ENCODE assay signal across 8 cellular contexts in the genomic region with DNA sequence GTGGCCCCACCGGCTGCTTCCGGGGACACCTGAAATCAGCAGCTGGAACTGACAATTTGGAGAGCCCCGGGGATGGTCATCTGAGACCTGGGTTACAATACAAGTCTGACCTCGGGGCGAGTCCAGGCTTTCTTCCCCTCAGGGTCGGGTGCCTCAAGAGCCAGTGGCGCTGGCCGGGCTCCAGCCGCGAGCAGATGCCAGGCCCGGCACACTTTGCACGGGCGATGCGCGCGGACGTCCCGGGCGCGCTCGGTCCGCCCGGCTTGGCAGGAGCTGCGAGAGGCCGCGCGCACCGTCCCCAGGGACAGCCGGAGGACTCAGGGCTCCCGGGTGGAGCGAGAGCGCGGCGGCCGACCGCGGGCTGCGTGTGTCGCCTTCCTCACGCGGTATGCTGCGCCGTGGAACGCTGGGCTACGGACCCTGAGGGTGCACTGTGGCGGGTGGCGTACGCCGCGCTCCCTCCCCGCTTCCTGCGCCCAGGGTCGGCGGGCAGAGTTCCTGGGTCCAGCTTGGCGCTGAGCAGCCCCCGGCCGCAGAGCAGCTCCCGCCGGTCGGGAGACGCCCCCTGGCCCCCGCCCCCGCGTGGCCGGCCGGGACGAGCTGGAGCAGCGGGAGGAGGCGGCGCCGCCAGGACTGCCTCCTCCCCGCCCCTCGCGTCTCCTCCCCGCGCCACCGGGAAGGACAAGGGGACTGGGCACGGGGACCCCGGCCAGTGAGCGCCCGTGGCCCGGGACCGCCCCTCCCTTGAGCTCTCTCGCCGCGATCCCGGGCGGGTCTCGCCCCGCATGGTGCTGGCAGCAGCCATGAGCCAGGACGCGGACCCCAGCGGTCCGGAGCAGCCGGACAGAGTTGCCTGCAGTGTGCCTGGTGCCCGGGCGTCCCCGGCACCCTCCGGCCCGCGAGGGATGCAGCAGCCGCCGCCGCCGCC. TPM values are rescaled to one million over a fixed set of nuclear protein-coding genes. Genes with fewer than 3 reads are reported as not detected.
DNase-seq lines count a peak whose midpoint lies in the region; ATAC-seq and TF ChIP-seq lines count a peak whose summit lies in the region.

A gene (plus strand): TSS at position 667 of the 928 bp plus-strand sequence. CDS start 119 bp downstream, at position 786.

- H3K4me1 ChIP-seq in muscle layer of colon (ENCODE audit: insufficient read depth, low read length) (peaks cover 17% of the 10 kb centered on the region), uterus (peaks cover 0 to 10% of the 10 kb centered on the region in 2 donors)

- intact Hi-C loops in CD4-positive, alpha-beta T cell (cut with DNase I, micrococcal nuclease) = no loop called here
- intact Hi-C loops in uterus (cut with DNase I; ENCODE audit: low total_unique reads) = no loop called here

- no peaks in the 10 kb centered on the region for H3K9me3 ChIP-seq in CD4-positive, alpha-beta T cell (ENCODE audit: control insufficient read depth, low read length)
- H3K9me3 ChIP-seq in WERI-Rb-1 (ENCODE audit: severe bottlenecking) (no peaks in the 10 kb centered on the region), muscle layer of colon (ENCODE audit: low read length) (no peaks in the 10 kb centered on the region), uterus (no peaks in the 10 kb centered on the region)

- no peaks in the 10 kb centered on the region for H3K9me3 Mint-ChIP-seq in CD4-positive, alpha-beta T cell
- H3K9me3 Mint-ChIP-seq in endothelial cell (ENCODE audit: unreplicated experiment) = no peaks in the 10 kb centered on the region

- no peak for TF ChIP-seq POLR2A in uterus (IDR thresholded peaks at IDR 0.05)

- H3K36me3 ChIP-seq in H7 (replicated peaks; ENCODE audit: control insufficient read depth, insufficient read depth, low read length) (no peaks in the 10 kb centered on the region), WERI-Rb-1 (no peaks in the 10 kb centered on the region), muscle layer of colon (ENCODE audit: insufficient read depth, low read length) (no peaks in the 10 kb centered on the region), uterus (no peaks in the 10 kb centered on the region)

- H3K27me3 ChIP-seq in CD4-positive, alpha-beta T cell (ENCODE audit: control insufficient read depth, insufficient read depth, low read length) = peaks cover 68% of the 10 kb centered on the region
- H3K27me3 ChIP-seq in H7 (ENCODE audit: control insufficient read depth, insufficient read depth, low read length) (peaks cover 53% of the 10 kb centered on the region), WERI-Rb-1 (ENCODE audit: insufficient read depth, low read depth, severe bottlenecking) (no peaks in the 10 kb centered on the region), muscle layer of colon (ENCODE audit: control insufficient read depth in 1 of 2, insufficient read depth in 2 of 2, low read length in 2 of 2) (peaks cover 6 to 34% of the 10 kb centered on the region in 2 donors), uterus (peaks cover 3 to 34% of the 10 kb centered on the region in 2 donors)

- H3K36me3 Mint-ChIP-seq in CD4-positive, alpha-beta T cell (ENCODE audit: low read depth) = no peaks in the 10 kb centered on the region
- peaks cover 2% of the 10 kb centered on the region for H3K36me3 Mint-ChIP-seq in endothelial cell (ENCODE audit: low read depth, unreplicated experiment)

- H3K4me3 ChIP-seq in H7 (ENCODE audit: insufficient read depth, low read depth, low read length) (peak within 1 kb of the TSS; percentile 65), WERI-Rb-1 (ENCODE audit: low read depth, low read length) (peak within 1 kb of the TSS; percentile 83), muscle layer of colon (ENCODE audit: low read depth in 1 of 2, low read length in 2 of 2) (peak within 1 kb of the TSS; percentile 44 to 58), uterus (peak within 1 kb of the TSS; percentile 20 to 31)

- H3K27ac Mint-ChIP-seq in CD4-positive, alpha-beta T cell = no peak within 1 kb of the TSS
- no peak within 1 kb of the TSS for H3K27ac Mint-ChIP-seq in endothelial cell (ENCODE audit: unreplicated experiment)

- POLR2A ChIA-PET in CD4-positive, alpha-beta T cell (lab: Charles Lee) = interaction anchor here (0.6 kb wide), 1 partner anchor 28 kb away, joined by 3 read pairs; no protein-coding TSS in a partner anchor

- H3K9ac ChIP-seq in muscle layer of colon (ENCODE audit: low read length) = peak within 1 kb of the TSS; percentile 31

- peak; percentile 63 for ATAC-seq in CD4-positive, alpha-beta T cell (ENCODE audit: poor library complexity)
- ATAC-seq in HG03039 (IDR thresholded peaks at IDR 0.05; ENCODE audit: unreplicated experiment) (no peak), GM21786 (IDR thresholded peaks at IDR 0.05; ENCODE audit: unreplicated experiment) (no peak)

- CTCF ChIA-PET in CD4-positive, alpha-beta T cell (lab: Charles Lee) = no interaction called here

- H3K27ac ChIP-seq in CD4-positive, alpha-beta T cell (ENCODE audit: low read depth, low read length) = no peak within 1 kb of the TSS
- H3K27ac ChIP-seq in WERI-Rb-1 (peak within 1 kb of the TSS; percentile 67), muscle layer of colon (ENCODE audit: low read depth, low read length) (peak within 1 kb of the TSS; percentile 69), uterus (no peak within 1 kb of the TSS)

- H3K4me3 Mint-ChIP-seq in CD4-positive, alpha-beta T cell = peak within 1 kb of the TSS; percentile 83
- H3K4me3 Mint-ChIP-seq in endothelial cell (ENCODE audit: unreplicated experiment) = peak within 1 kb of the TSS; percentile 92

- H3K4me1 Mint-ChIP-seq in CD4-positive, alpha-beta T cell (ENCODE audit: low read depth) = peaks cover 39% of the 10 kb centered on the region
- peaks cover 12% of the 10 kb centered on the region for H3K4me1 Mint-ChIP-seq in endothelial cell (ENCODE audit: unreplicated experiment)

- peaks cover 76% of the 10 kb centered on the region for H3K27me3 Mint-ChIP-seq in CD4-positive, alpha-beta T cell
- H3K27me3 Mint-ChIP-seq in endothelial cell (ENCODE audit: unreplicated experiment) = peaks cover 11% of the 10 kb centered on the region

- no peak for TF ChIP-seq CTCF in CD4-positive, alpha-beta T cell (IDR thresholded peaks at IDR 0.05)
- TF ChIP-seq CTCF in WERI-Rb-1 (IDR thresholded peaks at IDR 0.05; ENCODE audit: low read depth, low read length) (no peak), endothelial cell (IDR thresholded peaks at IDR 0.05; ENCODE audit: unreplicated experiment) (no peak), uterus (IDR thresholded peaks at IDR 0.05) (no peak)

- peak in 3 of 10 experiments; percentile 10 to 37 (median 13) for DNase-seq in CD4-positive, alpha-beta T cell
- DNase-seq in H7 (peak; percentile 82), WERI-Rb-1 (peak; percentile 76), endothelial cell (ENCODE audit: low spot score) (peak; percentile 39), uterus (no peak)

RNA-seq across cellular contexts. Expression of the gene that starts here (rescaled TPM):
- 1 to 10 TPM in 1 of 2 experiments, under 1 TPM in 1; 0.91 to 1.1 TPM for total RNA-seq in CD4-positive, alpha-beta T cell
- 0.15 and 0.52 TPM in 2 replicates for total RNA-seq in H7 (2014; rRNA removed; shearing (Covaris generic))
- 1.0 TPM for total RNA-seq in endothelial cell (ENCODE audit: unreplicated experiment)
- 1 to 10 TPM in 3 of 4 donors, under 1 TPM in 1; 0.88 to 3.8 (median 1.9) TPM for total RNA-seq in uterus

Comparison
In these comparisons a context has a peak if more than half of its experiments do, and no peak if none do; other contexts are left out.
1. Peak in DNase-seq and H3K4me3 ChIP-seq in H7; RNA of the gene not detected or under 1 TPM.
2. DNase-seq: peak in WERI-Rb-1 (single experiment) and endothelial cell (single experiment); none in uterus (0 of 2).
3. H3K27ac ChIP-seq: peak in WERI-Rb-1 (single experiment) and muscle layer of colon (single experiment); none in CD4-positive, alpha-beta T cell (single experiment) and uterus (0 of 2).
4. H3K4me3 ChIP-seq: peak in every context shown above with its lines; median percentile 83 in WERI-Rb-1; 65 in H7; 51 in muscle layer of colon; 26 in uterus.